2 cellular contexts compared by ENCODE assay signal in genomic region chr4:123408471-123409084, GRCh38.
TF ChIP-seq lines count a peak whose summit lies in the region.

No MANE protein-coding gene starts in this region.

TF ChIP-seq in SK-N-SH, 30 proteins besides CTCF, POLR2A, EP300 and RAD21 (continued from another document):
- TF ChIP-seq USF2 (IDR thresholded peaks at IDR 0.05; ENCODE audit: borderline replicate concordance, low read depth, low read length) = no peak
- no peak for TF ChIP-seq YY1 (IDR thresholded peaks at IDR 0.05; ENCODE audit: low read depth)

TF ChIP-seq in SK-N-SH treated with all-trans-retinoic acid at 6 μM for 48 hours, 23 proteins besides CTCF, POLR2A, EP300 and RAD21 (continued from another document):
- TF ChIP-seq PATZ1 (CRISPR knock-in tag; IDR thresholded peaks at IDR 0.05; ENCODE audit: borderline replicate concordance) (no peak), ZNF70 (CRISPR knock-in tag; IDR thresholded peaks at IDR 0.05) (no peak), PPARA (CRISPR knock-in tag; IDR thresholded peaks at IDR 0.05; ENCODE audit: borderline replicate concordance) (no peak), CREB5 (CRISPR knock-in tag; IDR thresholded peaks at IDR 0.05; ENCODE audit: low read depth) (no peak), BACH2 (CRISPR knock-in tag; IDR thresholded peaks at IDR 0.05; ENCODE audit: borderline replicate concordance) (no peak)
- TF ChIP-seq, protein P1, sequence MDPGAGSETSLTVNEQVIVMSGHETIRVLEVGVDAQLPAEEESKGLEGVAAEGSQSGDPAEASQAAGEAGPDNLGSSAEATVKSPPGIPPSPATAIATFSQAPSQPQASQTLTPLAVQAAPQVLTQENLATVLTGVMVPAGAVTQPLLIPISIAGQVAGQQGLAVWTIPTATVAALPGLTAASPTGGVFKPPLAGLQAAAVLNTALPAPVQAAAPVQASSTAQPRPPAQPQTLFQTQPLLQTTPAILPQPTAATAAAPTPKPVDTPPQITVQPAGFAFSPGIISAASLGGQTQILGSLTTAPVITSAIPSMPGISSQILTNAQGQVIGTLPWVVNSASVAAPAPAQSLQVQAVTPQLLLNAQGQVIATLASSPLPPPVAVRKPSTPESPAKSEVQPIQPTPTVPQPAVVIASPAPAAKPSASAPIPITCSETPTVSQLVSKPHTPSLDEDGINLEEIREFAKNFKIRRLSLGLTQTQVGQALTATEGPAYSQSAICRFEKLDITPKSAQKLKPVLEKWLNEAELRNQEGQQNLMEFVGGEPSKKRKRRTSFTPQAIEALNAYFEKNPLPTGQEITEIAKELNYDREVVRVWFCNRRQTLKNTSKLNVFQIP (CRISPR knock-in tag; IDR thresholded peaks at IDR 0.05; ENCODE audit: borderline replicate concordance, low read depth) = no peak
